25 cellular contexts compared by ENCODE assay signal in genomic region chr16:88985521-88985920, GRCh38. TPM values are rescaled to one million over a fixed set of nuclear protein-coding genes. Genes with fewer than 3 reads are reported as not detected.
"Had no signal": no experiment of that assay in that cellular context is flagged by ENCODE, and none has a peak within 500 bp of the region (broad histone marks: within the 10 kb centered on the region; RNA-seq: fewer than 3 reads in every experiment).

No MANE protein-coding gene starts in this region.

- H3K36me3 Mint-ChIP-seq: activated naive CD8-positive, alpha-beta T cell treated with anti-CD3 and anti-CD28 coated beads, Interleukin-2, amount 10 ng/mL, durations not matched to agents 7 days and 5 days; naive B cell had no signal

- H3K4me1 ChIP-seq: esophagus squamous epithelium, gastrocnemius medialis, lower lobe of right lung, sigmoid colon, thyroid gland, upper lobe of right lung had no signal

- H3K36me3 ChIP-seq: esophagus squamous epithelium, gastrocnemius medialis, lower lobe of right lung, sigmoid colon, thyroid gland, upper lobe of right lung had no signal

- H3K4me3 ChIP-seq: coronary artery, esophagus squamous epithelium, gastrocnemius medialis, lower lobe of right lung, sigmoid colon, thyroid gland, upper lobe of right lung had no signal

- H3K27me3 ChIP-seq: thyroid gland had no signal

- H3K27ac ChIP-seq: coronary artery, esophagus squamous epithelium, gastrocnemius medialis, lower lobe of right lung, sigmoid colon, thyroid gland, upper lobe of right lung, VCaP had no signal

- DNase-seq: activated CD4-positive, alpha-beta memory T cell treated with anti-CD3 and anti-CD28 coated beads, Interleukin-2, amount 10 ng/mL, durations not matched to agents 7 days and 5 days; activated CD4-positive, alpha-beta T cell treated with anti-CD3 and anti-CD28 coated beads, Interleukin-2, amount 10 ng/mL, durations not matched to agents 24 days and 14 days; activated effector memory CD4-positive, alpha-beta T cell treated with Interleukin-2 at 50 U/mL for 16 hours; activated naive CD4-positive, alpha-beta T cell treated with anti-CD3 and anti-CD28 coated beads for 36 hours; activated naive CD8-positive, alpha-beta T cell treated with anti-CD3 and anti-CD28 coated beads, Interleukin-2, amount 10 ng/mL, durations not matched to agents 7 days and 5 days; activated T-cell treated with anti-CD3 and anti-CD28 coated beads, Interleukin-2, amount 50 U/mL, for 72 hours; amniotic stem cell; cerebellar nuclear complex; endodermal cell; esophagus squamous epithelium; gastrocnemius medialis; lower lobe of right lung; naive B cell; occipital lobe; posterior cingulate gyrus; sigmoid colon; stimulated activated CD4-positive, alpha-beta T cell treated with anti-CD3 and anti-CD28 coated beads, Interleukin-2, amount 100 ng/mL, for 48 hours; stimulated activated naive CD8-positive, alpha-beta T cell treated with anti-CD3 and anti-CD28 coated beads, Interleukin-15, Interleukin-2, amounts not matched to agents 100 U/mL and 50 U/mL, for 24 hours; thyroid gland; upper lobe of right lung had no signal

- H3K27ac Mint-ChIP-seq: activated CD4-positive, alpha-beta memory T cell treated with anti-CD3 and anti-CD28 coated beads, Interleukin-2, amount 10 ng/mL, durations not matched to agents 7 days and 5 days; activated CD4-positive, alpha-beta T cell treated with anti-CD3 and anti-CD28 coated beads, Interleukin-2, amount 10 ng/mL, durations not matched to agents 24 days and 14 days; activated naive CD4-positive, alpha-beta T cell treated with anti-CD3 and anti-CD28 coated beads for 36 hours; activated naive CD8-positive, alpha-beta T cell treated with anti-CD3 and anti-CD28 coated beads, Interleukin-2, amount 10 ng/mL, durations not matched to agents 7 days and 5 days; activated T-cell treated with anti-CD3 and anti-CD28 coated beads, Interleukin-2, amount 50 U/mL, for 72 hours; endodermal cell had no signal

- H3K27me3 Mint-ChIP-seq: naive B cell had no signal

- H3K9me3 ChIP-seq: esophagus squamous epithelium, gastrocnemius medialis, lower lobe of right lung, sigmoid colon, thyroid gland, upper lobe of right lung had no signal

- FAIRE-seq: bronchial epithelial cell, keratinocyte had no signal

- H3K4me1 Mint-ChIP-seq: activated CD4-positive, alpha-beta memory T cell treated with anti-CD3 and anti-CD28 coated beads, Interleukin-2, amount 10 ng/mL, durations not matched to agents 7 days and 5 days; activated CD4-positive, alpha-beta T cell treated with anti-CD3 and anti-CD28 coated beads, Interleukin-2, amount 10 ng/mL, durations not matched to agents 24 days and 14 days; activated naive CD8-positive, alpha-beta T cell treated with anti-CD3 and anti-CD28 coated beads, Interleukin-2, amount 10 ng/mL, durations not matched to agents 7 days and 5 days; endodermal cell had no signal

- H3K9me3 Mint-ChIP-seq: activated CD4-positive, alpha-beta memory T cell treated with anti-CD3 and anti-CD28 coated beads, Interleukin-2, amount 10 ng/mL, durations not matched to agents 7 days and 5 days; activated CD4-positive, alpha-beta T cell treated with anti-CD3 and anti-CD28 coated beads, Interleukin-2, amount 10 ng/mL, durations not matched to agents 24 days and 14 days; activated naive CD4-positive, alpha-beta T cell treated with anti-CD3 and anti-CD28 coated beads for 36 hours; activated naive CD8-positive, alpha-beta T cell treated with anti-CD3 and anti-CD28 coated beads, Interleukin-2, amount 10 ng/mL, durations not matched to agents 7 days and 5 days; activated T-cell treated with anti-CD3 and anti-CD28 coated beads, Interleukin-2, amount 50 U/mL, for 72 hours; endodermal cell; naive B cell had no signal

- H3K4me3 Mint-ChIP-seq: activated CD4-positive, alpha-beta memory T cell treated with anti-CD3 and anti-CD28 coated beads, Interleukin-2, amount 10 ng/mL, durations not matched to agents 7 days and 5 days; activated CD4-positive, alpha-beta T cell treated with anti-CD3 and anti-CD28 coated beads, Interleukin-2, amount 10 ng/mL, durations not matched to agents 24 days and 14 days; activated naive CD4-positive, alpha-beta T cell treated with anti-CD3 and anti-CD28 coated beads for 36 hours; activated naive CD8-positive, alpha-beta T cell treated with anti-CD3 and anti-CD28 coated beads, Interleukin-2, amount 10 ng/mL, durations not matched to agents 7 days and 5 days; activated T-cell treated with anti-CD3 and anti-CD28 coated beads, Interleukin-2, amount 50 U/mL, for 72 hours; endodermal cell had no signal

- ATAC-seq: activated CD4-positive, CD25-positive, alpha-beta regulatory T cell treated with anti-CD3 and anti-CD28 coated beads, Interleukin-2, amount 50 U/mL, for 24 hours; activated T-cell treated with anti-CD3 and anti-CD28 coated beads, Interleukin-2, amount 50 U/mL, for 72 hours; gastrocnemius medialis; lower lobe of right lung; stimulated activated naive CD8-positive, alpha-beta T cell treated with anti-CD3 and anti-CD28 coated beads, Interleukin-15, Interleukin-2, amounts not matched to agents 100 U/mL and 50 U/mL, for 24 hours; upper lobe of right lung had no signal

RNA-seq across cellular contexts. Expression of gene CBFA2T3, which starts 8.5 kb away (rescaled TPM):
- total RNA-seq: activated CD4-positive, alpha-beta memory T cell treated with anti-CD3 and anti-CD28 coated beads, Interleukin-2, amount 10 ng/mL, durations not matched to agents 7 days and 5 days; activated CD4-positive, alpha-beta T cell treated with anti-CD3 and anti-CD28 coated beads, Interleukin-2, amount 10 ng/mL, durations not matched to agents 24 days and 14 days; activated naive CD4-positive, alpha-beta T cell treated with anti-CD3 and anti-CD28 coated beads for 36 hours had no signal
